ENCODE assay signal across 26 cellular contexts in genomic region chr4:93384897-93385296, GRCh38.
A peak's percentile ranks its signal among the peaks of the same experiment; 100 is the strongest.
DNase-seq lines count a peak whose midpoint lies in the region; ATAC-seq, FAIRE-seq and TF ChIP-seq lines count a peak whose summit lies in the region.
"Had no signal": no experiment of that assay in that cellular context is flagged by ENCODE, and none has a peak within 500 bp of the region (broad histone marks: within the 10 kb centered on the region; RNA-seq: fewer than 3 reads in every experiment).

No MANE protein-coding gene starts in this region.

- no peaks in the 10 kb centered on the region for H3K36me3 Mint-ChIP-seq in astrocyte (ENCODE audit: low read depth, unreplicated experiment)
- H3K36me3 Mint-ChIP-seq in activated naive CD8-positive, alpha-beta T cell treated with anti-CD3 and anti-CD28 coated beads, Interleukin-2, amount 50 U/mL, for 24 hours (ENCODE audit: low read depth): no peaks in the 10 kb centered on the region
- H3K36me3 Mint-ChIP-seq: memory B cell; naive thymus-derived CD4-positive, alpha-beta T cell had no signal

- DNase-seq in A172 (ENCODE audit: low spot score) (peak; percentile 78), HTR-8/SVneo (ENCODE audit: insufficient read length, low spot score) (peak; percentile 3), astrocyte (ENCODE audit: low read depth) (peak; percentile 44), foreskin fibroblast (peak; percentile 59 to 78), NCI-H1694 treated with DMSO at 0.1 percent for 48 hours (lab: John Stamatoyannopoulos, UW) (no peak)
- DNase-seq in activated naive CD8-positive, alpha-beta T cell treated with anti-CD3 and anti-CD28 coated beads, Interleukin-2, amount 50 U/mL, for 24 hours: no peak
- no peak for DNase-seq in stimulated activated CD4-positive, alpha-beta T cell treated with anti-CD3 and anti-CD28 coated beads, Interleukin-1b, Interleukin-23, amount 100 ng/mL, for 48 hours
- DNase-seq: activated CD4-positive, alpha-beta T cell treated with anti-CD3 and anti-CD28 coated beads, Interleukin-2, amount 50 U/mL, for 1 hour; activated CD8-positive, alpha-beta memory T cell treated with anti-CD3 and anti-CD28 coated beads, Interleukin-2, amount 50 U/mL, for 4 hours; amniotic stem cell; effector memory CD4-positive, alpha-beta T cell; KBM-7; naive thymus-derived CD4-positive, alpha-beta T cell; NCI-H2029 treated with DMSO at 0.1 percent for 48 hours; NCI-H510A treated with DMSO at 0.1 percent for 48 hours; right lobe of liver; SW 1271; upper lobe of right lung had no signal

- H3K4me1 ChIP-seq in astrocyte (ENCODE audit: insufficient read depth, low read length): peaks cover 12% of the 10 kb centered on the region
- H3K4me1 ChIP-seq: BLaER1 treated with 17β-estradiol and CSF1 and Interleukin-3, amounts not matched to agents 10 nM and 100 nM; right lobe of liver; upper lobe of right lung had no signal

- no peak overlapping the region for H3K27ac Mint-ChIP-seq in astrocyte (ENCODE audit: unreplicated experiment)
- no peak overlapping the region for H3K27ac Mint-ChIP-seq in activated naive CD8-positive, alpha-beta T cell treated with anti-CD3 and anti-CD28 coated beads, Interleukin-2, amount 50 U/mL, for 24 hours
- H3K27ac Mint-ChIP-seq: memory B cell; naive thymus-derived CD4-positive, alpha-beta T cell had no signal

- H3K4me3 ChIP-seq in astrocyte (ENCODE audit: insufficient read depth, low read depth, low read length): no peak overlapping the region
- H3K4me3 ChIP-seq in foreskin fibroblast (ENCODE audit: low read depth in 1 of 2, low read length in 2 of 2): no peak overlapping the region
- H3K4me3 ChIP-seq: BLaER1 treated with 17β-estradiol and CSF1 and Interleukin-3, amounts not matched to agents 10 nM and 100 nM; right lobe of liver; upper lobe of right lung had no signal

- H3K36me3 ChIP-seq in astrocyte (ENCODE audit: insufficient read depth, low read length): no peaks in the 10 kb centered on the region
- H3K36me3 ChIP-seq: BLaER1 treated with 17β-estradiol and CSF1 and Interleukin-3, amounts not matched to agents 10 nM and 100 nM; right lobe of liver; upper lobe of right lung had no signal

- FAIRE-seq in HTR-8/SVneo (lab: Jason Lieb, UNC) (no peak), astrocyte (lab: Jason Lieb, UNC) (no peak)
- FAIRE-seq: A204.1, GM12892, TTC549 had no signal

- no peak overlapping the region for H3K9ac ChIP-seq in astrocyte (ENCODE audit: low read length)
- H3K9ac ChIP-seq: BLaER1 treated with 17β-estradiol and CSF1 and Interleukin-3, amounts not matched to agents 10 nM and 100 nM had no signal

- no peak for ATAC-seq in activated naive CD8-positive, alpha-beta T cell treated with anti-CD3 and anti-CD28 coated beads, Interleukin-2, amount 50 U/mL, for 24 hours
- no peak for ATAC-seq in GM18520 (IDR thresholded peaks at IDR 0.05; ENCODE audit: unreplicated experiment)
- ATAC-seq: naive thymus-derived CD4-positive, alpha-beta T cell; right lobe of liver; upper lobe of right lung had no signal

- no peaks in the 10 kb centered on the region for H4K20me1 ChIP-seq in astrocyte (ENCODE audit: insufficient read depth, low read length)
- H4K20me1 ChIP-seq: BLaER1 treated with 17β-estradiol and CSF1 and Interleukin-3, amounts not matched to agents 10 nM and 100 nM had no signal

- no peak for TF ChIP-seq CTCF in astrocyte (IDR thresholded peaks at IDR 0.05; ENCODE audit: insufficient read depth, low read depth, low read length)
- TF ChIP-seq CTCF in foreskin fibroblast (IDR thresholded peaks at IDR 0.05; ENCODE audit: low read depth, low read length): no peak

- no peaks in the 10 kb centered on the region for H3K4me1 Mint-ChIP-seq in astrocyte (ENCODE audit: low read depth, unreplicated experiment)
- H3K4me1 Mint-ChIP-seq in activated naive CD8-positive, alpha-beta T cell treated with anti-CD3 and anti-CD28 coated beads, Interleukin-2, amount 50 U/mL, for 24 hours: no peaks in the 10 kb centered on the region
- H3K4me1 Mint-ChIP-seq: central memory CD8-positive, alpha-beta T cell; memory B cell; naive thymus-derived CD4-positive, alpha-beta T cell had no signal

- H3K27me3 ChIP-seq in astrocyte (ENCODE audit: insufficient read depth, low read length): no peaks in the 10 kb centered on the region
- H3K27me3 ChIP-seq: BLaER1 treated with 17β-estradiol and CSF1 and Interleukin-3, amounts not matched to agents 10 nM and 100 nM; right lobe of liver; upper lobe of right lung had no signal

- H3K79me2 ChIP-seq in astrocyte (ENCODE audit: insufficient read depth, low read length): no peaks in the 10 kb centered on the region

- no peak overlapping the region for H2AFZ ChIP-seq in astrocyte (ENCODE audit: low read depth, low read length)

- H3K4me2 ChIP-seq in astrocyte (ENCODE audit: low read length): peak overlapping the region; percentile 52
- H3K4me2 ChIP-seq: BLaER1 treated with 17β-estradiol and CSF1 and Interleukin-3, amounts not matched to agents 10 nM and 100 nM had no signal

- peak overlapping the region; percentile 41 for H3K27ac ChIP-seq in astrocyte (ENCODE audit: low read depth, low read length)
- H3K27ac ChIP-seq: BLaER1 treated with 17β-estradiol and CSF1 and Interleukin-3, amounts not matched to agents 10 nM and 100 nM; right lobe of liver; RWPE1; upper lobe of right lung had no signal

- no peaks in the 10 kb centered on the region for H3K9me3 ChIP-seq in astrocyte (ENCODE audit: insufficient read depth, low read depth, low read length)
- H3K9me3 ChIP-seq: BLaER1 treated with 17β-estradiol and CSF1 and Interleukin-3, amounts not matched to agents 10 nM and 100 nM; right lobe of liver; upper lobe of right lung had no signal

- H3K27me3 Mint-ChIP-seq in astrocyte (ENCODE audit: low read depth, unreplicated experiment): no peaks in the 10 kb centered on the region
- H3K27me3 Mint-ChIP-seq in activated naive CD8-positive, alpha-beta T cell treated with anti-CD3 and anti-CD28 coated beads, Interleukin-2, amount 50 U/mL, for 24 hours: no peaks in the 10 kb centered on the region
- H3K27me3 Mint-ChIP-seq: central memory CD8-positive, alpha-beta T cell; memory B cell; naive thymus-derived CD4-positive, alpha-beta T cell had no signal

- no peaks in the 10 kb centered on the region for H3K9me3 Mint-ChIP-seq in astrocyte (ENCODE audit: unreplicated experiment)
- H3K9me3 Mint-ChIP-seq in activated naive CD8-positive, alpha-beta T cell treated with anti-CD3 and anti-CD28 coated beads, Interleukin-2, amount 50 U/mL, for 24 hours: peaks cover 6% of the 10 kb centered on the region

- no peak overlapping the region for H3K4me3 Mint-ChIP-seq in astrocyte (ENCODE audit: unreplicated experiment)
- H3K4me3 Mint-ChIP-seq in activated naive CD8-positive, alpha-beta T cell treated with anti-CD3 and anti-CD28 coated beads, Interleukin-2, amount 50 U/mL, for 24 hours: no peak overlapping the region
- H3K4me3 Mint-ChIP-seq: central memory CD8-positive, alpha-beta T cell; memory B cell; naive thymus-derived CD4-positive, alpha-beta T cell had no signal

Comparison
In these comparisons a context has a peak if more than half of its experiments do, and no peak if none do; other contexts are left out.
1. DNase-seq: peak in A172 (single experiment), HTR-8/SVneo (single experiment), astrocyte (single experiment) and foreskin fibroblast (2 of 2); none in activated naive CD8-positive, alpha-beta T cell treated with anti-CD3 and anti-CD28 coated beads, Interleukin-2, amount 50 U/mL, for 24 hours (single experiment), stimulated activated CD4-positive, alpha-beta T cell treated with anti-CD3 and anti-CD28 coated beads, Interleukin-1b, Interleukin-23, amount 100 ng/mL, for 48 hours (single experiment) and NCI-H1694 treated with DMSO at 0.1 percent for 48 hours (single experiment).